1 cellular context compared by ENCODE assay signal in the genomic region with DNA sequence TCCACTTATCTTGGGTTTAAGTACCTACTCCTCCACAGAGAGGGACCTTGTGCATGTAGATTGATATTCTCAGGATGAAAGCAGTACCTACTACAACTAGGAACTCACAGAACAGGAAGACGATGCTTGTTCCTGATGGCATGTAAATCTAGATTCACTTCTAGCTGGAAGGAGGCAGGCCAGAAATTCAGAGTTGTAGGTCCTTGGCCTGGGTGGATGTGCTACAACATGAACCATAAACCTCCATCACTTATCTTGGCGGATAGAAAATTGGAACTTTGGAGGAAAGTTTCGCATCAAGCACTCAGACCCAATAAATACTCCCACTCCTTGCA.
TF ChIP-seq lines count a peak whose summit lies in the region.

No MANE protein-coding gene starts in this region.

TF ChIP-seq in SK-N-SH, 30 proteins besides CTCF, POLR2A, EP300 and RAD21 (continued from another document):
- TF ChIP-seq RXRA (IDR thresholded peaks at IDR 0.05; ENCODE audit: borderline replicate concordance, low read depth) (no peak), PBX3 (IDR thresholded peaks at IDR 0.05) (no peak), GABPA (IDR thresholded peaks at IDR 0.05; ENCODE audit: low read depth) (no peak), POLR2AphosphoS5 (IDR thresholded peaks at IDR 0.05; ENCODE audit: low read depth, low read length) (no peak)
